8 cellular contexts compared by ENCODE assay signal in the genomic region with DNA sequence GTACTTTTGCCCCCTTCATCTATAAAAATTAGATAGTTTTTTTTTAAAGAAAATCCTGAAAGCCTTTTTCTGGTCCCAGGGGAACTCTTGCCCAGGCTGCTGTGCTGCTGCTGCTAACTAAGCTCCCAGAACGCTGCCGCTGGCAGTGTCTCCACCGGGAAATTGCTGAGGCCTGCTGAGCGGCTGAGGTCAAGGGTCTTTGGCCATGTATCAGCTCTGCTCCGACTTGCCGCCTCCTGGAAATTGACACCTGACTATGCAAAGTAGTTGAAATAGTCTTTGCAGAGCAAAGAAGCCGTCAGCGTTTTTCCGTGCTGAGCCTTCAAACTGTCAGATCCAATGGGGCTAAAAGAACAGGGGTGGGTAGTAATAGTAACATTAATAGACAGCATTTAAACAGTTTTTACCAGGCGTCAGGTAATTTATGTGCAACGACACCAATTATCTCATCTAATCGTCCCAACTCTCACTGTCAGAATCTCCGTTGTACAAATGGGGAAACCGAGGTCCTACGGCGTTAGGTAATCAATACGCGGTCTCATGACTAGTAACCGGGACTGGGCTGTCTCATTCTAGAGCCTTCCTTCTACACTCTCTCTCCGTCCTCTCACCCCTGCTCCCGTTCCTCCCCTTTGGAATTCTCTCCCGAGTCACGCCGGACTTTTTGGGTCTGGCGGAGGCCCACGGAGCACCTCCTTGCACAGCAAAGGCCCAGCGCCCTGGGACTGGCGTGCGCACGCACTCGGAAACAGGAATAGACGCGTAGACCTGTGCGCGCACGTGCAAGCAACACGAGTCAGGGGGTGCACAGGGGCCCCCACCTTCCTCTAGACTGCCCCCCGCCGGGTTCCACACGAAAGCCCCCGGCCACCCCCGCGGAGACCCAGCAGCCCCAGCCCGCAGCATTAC. TPM values are rescaled to one million over a fixed set of nuclear protein-coding genes. Genes with fewer than 3 reads are reported as not detected.
DNase-seq lines count a peak whose midpoint lies in the region; ATAC-seq and TF ChIP-seq lines count a peak whose summit lies in the region.

No MANE protein-coding gene starts in this region.

- no peaks in the 10 kb centered on the region for H3K27me3 ChIP-seq in GM06990 (replicated peaks; ENCODE audit: control insufficient read depth, insufficient read depth, low read length)

- peak overlapping the region; percentile 70 to 77 for H3K27ac Mint-ChIP-seq in effector memory CD8-positive, alpha-beta T cell
- peak overlapping the region; percentile 77 for H3K27ac Mint-ChIP-seq in mesothelial cell of epicardium

- H3K9me3 Mint-ChIP-seq in effector memory CD8-positive, alpha-beta T cell = no peaks in the 10 kb centered on the region
- no peaks in the 10 kb centered on the region for H3K9me3 Mint-ChIP-seq in mesothelial cell of epicardium

- TF ChIP-seq CTCF in GM06990 (IDR thresholded peaks at IDR 0.05; ENCODE audit: insufficient read depth, low read length, poor library complexity, severe bottlenecking) = no peak
- TF ChIP-seq CTCF in mesothelial cell of epicardium (IDR thresholded peaks at IDR 0.05; ENCODE audit: unreplicated experiment) = no peak

- peaks cover 21 to 27% of the 10 kb centered on the region in 2 donors for H3K4me1 Mint-ChIP-seq in effector memory CD8-positive, alpha-beta T cell (ENCODE audit: low read depth in 2 of 2)
- H3K4me1 Mint-ChIP-seq in mesothelial cell of epicardium = peaks cover 13% of the 10 kb centered on the region

- peaks cover 22% of the 10 kb centered on the region for H3K36me3 Mint-ChIP-seq in effector memory CD8-positive, alpha-beta T cell (ENCODE audit: insufficient read depth)
- H3K36me3 Mint-ChIP-seq in mesothelial cell of epicardium = peaks cover 7% of the 10 kb centered on the region

- peak overlapping the region; percentile 68 for H3K4me3 ChIP-seq in GM06990 (replicated peaks; ENCODE audit: low read depth, low read length)
- H3K4me3 ChIP-seq in Jurkat, Clone E6-1 (ENCODE audit: low read length) = peak overlapping the region; percentile 65

- DNase-seq in GM06990 (ENCODE audit: extremely low read depth, insufficient read length) = peak; percentile 72
- DNase-seq in Jurkat, Clone E6-1 (ENCODE audit: low read depth, low spot score) = no peak
- peak; percentile 36 to 53 for DNase-seq in activated CD4-positive, alpha-beta T cell treated with anti-CD3 and anti-CD28 coated beads, Interleukin-2, amount 50 U/mL, for 24 hours (ENCODE audit: low read depth in 1 of 2, low spot score in 1 of 2)
- peak in 1 of 3 experiments; percentile 32 for DNase-seq in effector memory CD8-positive, alpha-beta T cell
- DNase-seq in mesothelial cell of epicardium (ENCODE audit: low spot score in 2 of 2, unreplicated experiment in 2 of 2) = peak; percentile 23 to 57
- DNase-seq in stimulated activated CD8-positive, alpha-beta memory T cell treated with anti-CD3 and anti-CD28 coated beads, Interleukin-4, amount 100 ng/mL, for 24 hours (ENCODE audit: low read depth) = peak; percentile 51
- no peak for DNase-seq in foreskin melanocyte

- peak overlapping the region; percentile 80 to 89 for H3K4me3 Mint-ChIP-seq in effector memory CD8-positive, alpha-beta T cell
- peak overlapping the region; percentile 95 for H3K4me3 Mint-ChIP-seq in mesothelial cell of epicardium

- no peaks in the 10 kb centered on the region; the same call in 1 of the 2 replicates for H3K36me3 ChIP-seq in GM06990 (ENCODE audit: control insufficient read depth, insufficient read depth, low read length)

- peaks cover 0 to 7% of the 10 kb centered on the region in 2 donors for H3K27me3 Mint-ChIP-seq in effector memory CD8-positive, alpha-beta T cell
- peaks cover 24% of the 10 kb centered on the region for H3K27me3 Mint-ChIP-seq in mesothelial cell of epicardium (ENCODE audit: low read depth)

- ATAC-seq in GM21723 (IDR thresholded peaks at IDR 0.05; ENCODE audit: unreplicated experiment) = peak; percentile 64
- ATAC-seq in effector memory CD8-positive, alpha-beta T cell (replicated peaks) = peak; percentile 60

RNA-seq across cellular contexts. Expression of gene QDPR, which starts 0.6 kb away (rescaled TPM):
- 60.7 TPM for polyA plus RNA-seq in Jurkat, Clone E6-1 (2012; ENCODE audit: insufficient read depth, insufficient read length)
- 25.2 to 28.4 TPM (median 28.3 TPM) in 3 replicates for total RNA-seq in mesothelial cell of epicardium

RNA-seq across cellular contexts. Expression of gene CLRN2, which starts 3.7 kb away (rescaled TPM):
- polyA plus RNA-seq in Jurkat, Clone E6-1 (2012; ENCODE audit: insufficient read depth, insufficient read length) = not detected
- total RNA-seq in mesothelial cell of epicardium = not detected in 3 replicates

Comparison
In these comparisons a context has a peak if more than half of its experiments do, and no peak if none do; other contexts are left out.
1. DNase-seq: peak in GM06990 (single experiment), activated CD4-positive, alpha-beta T cell treated with anti-CD3 and anti-CD28 coated beads, Interleukin-2, amount 50 U/mL, for 24 hours (2 of 2), mesothelial cell of epicardium (2 of 2) and stimulated activated CD8-positive, alpha-beta memory T cell treated with anti-CD3 and anti-CD28 coated beads, Interleukin-4, amount 100 ng/mL, for 24 hours (single experiment); none in Jurkat, Clone E6-1 (single experiment) and foreskin melanocyte (single experiment).